In genomic region chr19:49355890-49356289, GRCh38 we compare ENCODE assay signal across 10 cellular contexts. TPM values are rescaled to one million over a fixed set of nuclear protein-coding genes. Genes with fewer than 3 reads are reported as not detected.
A peak's percentile ranks its signal among the peaks of the same experiment; 100 is the strongest.
DNase-seq lines count a peak whose midpoint lies in the region; ATAC-seq and TF ChIP-seq lines count a peak whose summit lies in the region.
"Had no signal": no experiment of that assay in that cellular context is flagged by ENCODE, and none has a peak within 500 bp of the region (broad histone marks: within the 10 kb centered on the region; RNA-seq: fewer than 3 reads in every experiment).

No MANE protein-coding gene starts in this region.

- H3K27me3 ChIP-seq in subcutaneous abdominal adipose tissue (ENCODE audit: control insufficient read depth in 5 of 5, insufficient read depth in 4 of 5, low read length in 5 of 5): no peaks in the 10 kb centered on the region
- H3K27me3 ChIP-seq in dorsolateral prefrontal cortex: peaks cover 0 to 3% (median 0%) of the 10 kb centered on the region in 45 donors
- H3K27me3 ChIP-seq in ascending aorta: no peaks in the 10 kb centered on the region

- intact Hi-C loops in dorsolateral prefrontal cortex (cut with DNase I): no loop called here
- intact Hi-C loops in ascending aorta (cut with DNase I): no loop called here

- H3K9me3 ChIP-seq in subcutaneous abdominal adipose tissue (ENCODE audit: control insufficient read depth in 5 of 5, low read length in 5 of 5) (no peaks in the 10 kb centered on the region), ascending aorta (no peaks in the 10 kb centered on the region)

- H3K27ac ChIP-seq in subcutaneous abdominal adipose tissue (ENCODE audit: low read depth, low read length) (peak overlapping the region; percentile 41), dorsolateral prefrontal cortex (no peak overlapping the region), ascending aorta (peak overlapping the region in 1 of 2 donors; percentile 1)

- ATAC-seq in activated T-helper 17 cell treated with anti-CD3 and anti-CD28 coated beads, Interleukin-2, amount 50 U/mL, for 72 hours (replicated peaks): no peak
- ATAC-seq in left lobe of liver: peak; percentile 46
- ATAC-seq: activated naive CD8-positive, alpha-beta T cell treated with anti-CD3 and anti-CD28 coated beads, Interleukin-2, amount 50 U/mL, for 24 hours had no signal

- no peak for TF ChIP-seq CTCF in dorsolateral prefrontal cortex (IDR thresholded peaks at IDR 0.05 in 54 of 56, conservative IDR thresholded peaks at IDR 0.05 in 2 of 56; ENCODE audit: low read depth in 1 of 56, partially characterized antibody in 56 of 56)
- TF ChIP-seq CTCF in ascending aorta (IDR thresholded peaks at IDR 0.05): no peak

- H3K4me1 Mint-ChIP-seq in IgD-negative memory B cell: peaks cover 28 to 33% (median 32%) of the 10 kb centered on the region in 3 donors
- H3K4me1 Mint-ChIP-seq in activated T-helper 17 cell treated with anti-CD3 and anti-CD28 coated beads, Interleukin-2, amount 50 U/mL, for 72 hours: peaks cover 10% of the 10 kb centered on the region

- H3K9me3 Mint-ChIP-seq in IgD-negative memory B cell: no peaks in the 10 kb centered on the region
- H3K9me3 Mint-ChIP-seq in activated T-helper 17 cell treated with anti-CD3 and anti-CD28 coated beads, Interleukin-2, amount 50 U/mL, for 72 hours: no peaks in the 10 kb centered on the region
- H3K9me3 Mint-ChIP-seq: activated naive CD8-positive, alpha-beta T cell treated with anti-CD3 and anti-CD28 coated beads, Interleukin-2, amount 50 U/mL, for 24 hours had no signal

- peak overlapping the region in 2 of 3 donors; percentile 54 to 89 for H3K27ac Mint-ChIP-seq in IgD-negative memory B cell
- H3K27ac Mint-ChIP-seq in activated T-helper 17 cell treated with anti-CD3 and anti-CD28 coated beads, Interleukin-2, amount 50 U/mL, for 72 hours: peak overlapping the region; percentile 21
- H3K27ac Mint-ChIP-seq: activated naive CD8-positive, alpha-beta T cell treated with anti-CD3 and anti-CD28 coated beads, Interleukin-2, amount 50 U/mL, for 24 hours had no signal

- peak overlapping the region; percentile 75 to 88 (median 82) for H3K4me3 Mint-ChIP-seq in IgD-negative memory B cell
- peak overlapping the region; percentile 31 for H3K4me3 Mint-ChIP-seq in activated T-helper 17 cell treated with anti-CD3 and anti-CD28 coated beads, Interleukin-2, amount 50 U/mL, for 72 hours
- H3K4me3 Mint-ChIP-seq: activated naive CD8-positive, alpha-beta T cell treated with anti-CD3 and anti-CD28 coated beads, Interleukin-2, amount 50 U/mL, for 24 hours had no signal

- H3K4me1 ChIP-seq in subcutaneous abdominal adipose tissue (ENCODE audit: control insufficient read depth in 5 of 5, insufficient read depth in 5 of 5, low read length in 5 of 5): peaks cover 0 to 32% (median 26%) of the 10 kb centered on the region in 5 donors
- no peaks in the 10 kb centered on the region for H3K4me1 ChIP-seq in ascending aorta

- DNase-seq in left lobe of liver (ENCODE audit: low spot score): no peak
- no peak for DNase-seq in dorsolateral prefrontal cortex
- DNase-seq in NCI-H446 treated with DMSO at 0.1 percent for 48 hours (lab: John Stamatoyannopoulos, UW): no peak
- DNase-seq in ascending aorta (ENCODE audit: low spot score in 2 of 2): no peak
- DNase-seq: activated naive CD8-positive, alpha-beta T cell treated with anti-CD3 and anti-CD28 coated beads, Interleukin-2, amount 50 U/mL, for 24 hours; stimulated activated CD4-positive, alpha-beta T cell treated with anti-CD3 and anti-CD28 coated beads, Interleukin-4, amount 100 ng/mL, for 1 hour had no signal

- peaks cover 3% of the 10 kb centered on the region for H3K36me3 Mint-ChIP-seq in IgD-negative memory B cell
- H3K36me3 Mint-ChIP-seq in activated T-helper 17 cell treated with anti-CD3 and anti-CD28 coated beads, Interleukin-2, amount 50 U/mL, for 72 hours (ENCODE audit: low read depth): no peaks in the 10 kb centered on the region

- H3K27me3 Mint-ChIP-seq in IgD-negative memory B cell: peaks cover 3% of the 10 kb centered on the region
- H3K27me3 Mint-ChIP-seq in activated T-helper 17 cell treated with anti-CD3 and anti-CD28 coated beads, Interleukin-2, amount 50 U/mL, for 72 hours: peaks cover 18% of the 10 kb centered on the region

- no peak overlapping the region for H3K9ac ChIP-seq in subcutaneous abdominal adipose tissue (ENCODE audit: low read length in 5 of 5)

- H3K4me3 ChIP-seq in subcutaneous abdominal adipose tissue (ENCODE audit: low read depth in 1 of 5, low read length in 5 of 5): no peak overlapping the region
- no peak overlapping the region for H3K4me3 ChIP-seq in dorsolateral prefrontal cortex
- no peak overlapping the region for H3K4me3 ChIP-seq in ascending aorta

- H3K36me3 ChIP-seq in subcutaneous abdominal adipose tissue (ENCODE audit: control insufficient read depth in 5 of 5, insufficient read depth in 5 of 5, low read length in 5 of 5): peaks cover 0 to 66% (median 39%) of the 10 kb centered on the region in 5 donors
- peaks cover 26 to 43% of the 10 kb centered on the region in 2 donors for H3K36me3 ChIP-seq in ascending aorta

RNA-seq across cellular contexts. Expression of gene TEAD2, which starts 6.3 kb away (rescaled TPM):
- polyA plus RNA-seq in IgD-negative memory B cell: 6.3 TPM
- under 1 TPM in 1 of 2 donors, not detected in 1; 0.16 TPM for total RNA-seq in activated T-helper 17 cell treated with anti-CD3 and anti-CD28 coated beads, Interleukin-2, amount 50 U/mL, for 72 hours
- total RNA-seq in left lobe of liver (5.1 TPM), dorsolateral prefrontal cortex (10 to 100 TPM in 5 of 120 experiments, 1 to 10 TPM in 115; 1.2 to 17.3 (median 4.2) TPM), ascending aorta (51.4 TPM)

RNA-seq across cellular contexts. Expression of gene DKKL1, which starts 7.8 kb away (rescaled TPM):
- polyA plus RNA-seq in IgD-negative memory B cell: 1.1 TPM
- not detected for total RNA-seq in activated T-helper 17 cell treated with anti-CD3 and anti-CD28 coated beads, Interleukin-2, amount 50 U/mL, for 72 hours
- total RNA-seq in left lobe of liver (not detected), dorsolateral prefrontal cortex (1 to 10 TPM in 1 of 120 experiments, under 1 TPM in 1, not detected in 118; 0.91 to 1.4 TPM), ascending aorta (not detected)
- total RNA-seq: temporal lobe had no signal

RNA-seq across cellular contexts. Expression of gene CD37, which starts 20.7 kb away (rescaled TPM):
- polyA plus RNA-seq in IgD-negative memory B cell: 754 TPM
- total RNA-seq in activated T-helper 17 cell treated with anti-CD3 and anti-CD28 coated beads, Interleukin-2, amount 50 U/mL, for 72 hours: 100 to 1,000 TPM; 125 to 168 TPM
- 2.2 TPM for total RNA-seq in left lobe of liver
- total RNA-seq in dorsolateral prefrontal cortex: 10 to 100 TPM in 45 of 120 experiments, 1 to 10 TPM in 75; 1.7 to 33.0 (median 8.8) TPM
- 15.6 TPM for total RNA-seq in ascending aorta

RNA-seq across cellular contexts. Expression of gene SLC6A16, which starts 30.9 kb away (rescaled TPM):
- 11.6 TPM for polyA plus RNA-seq in IgD-negative memory B cell
- 1 to 10 TPM; 1.1 to 1.4 TPM for total RNA-seq in activated T-helper 17 cell treated with anti-CD3 and anti-CD28 coated beads, Interleukin-2, amount 50 U/mL, for 72 hours
- total RNA-seq in left lobe of liver: 2.4 TPM
- total RNA-seq in dorsolateral prefrontal cortex: 1 to 10 TPM in 113 of 120 experiments, under 1 TPM in 7; 0.28 to 6.3 (median 2.2) TPM
- 0.85 TPM for total RNA-seq in ascending aorta

RNA-seq across cellular contexts. Expression of gene KASH5, which starts 32.2 kb away (rescaled TPM):
- not detected for polyA plus RNA-seq in IgD-negative memory B cell
- total RNA-seq in activated T-helper 17 cell treated with anti-CD3 and anti-CD28 coated beads, Interleukin-2, amount 50 U/mL, for 72 hours: 1 to 10 TPM in 1 of 2 donors, not detected in 1; 1.1 TPM
- total RNA-seq in left lobe of liver: not detected
- total RNA-seq in dorsolateral prefrontal cortex: under 1 TPM in 1 of 120 experiments, not detected in 119; 0.24 TPM
- total RNA-seq in ascending aorta: not detected
- total RNA-seq: temporal lobe had no signal
